11 cellular contexts compared by ENCODE assay signal in the genomic region with DNA sequence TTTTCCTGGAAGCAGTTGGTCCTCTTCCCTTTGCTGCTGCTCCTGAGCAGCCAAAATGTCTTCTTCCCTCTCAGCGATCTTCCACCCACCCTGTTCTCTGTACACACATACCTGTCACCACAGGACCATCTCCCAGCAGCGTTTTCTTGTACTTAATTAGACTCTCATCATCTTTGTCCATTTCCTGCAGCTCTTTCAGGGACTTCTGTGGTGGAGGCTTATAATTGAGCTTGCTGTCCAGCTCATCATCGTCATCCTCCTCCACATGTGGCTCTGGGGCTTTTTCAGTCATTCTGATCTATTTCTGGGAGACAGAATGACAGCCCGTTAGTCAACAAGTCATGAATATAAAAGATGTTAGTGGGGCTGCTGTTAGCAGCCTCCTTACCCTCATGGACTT. TPM values are rescaled to one million over a fixed set of nuclear protein-coding genes. Genes with fewer than 3 reads are reported as not detected.
DNase-seq lines count a peak whose midpoint lies in the region; ATAC-seq and TF ChIP-seq lines count a peak whose summit lies in the region.
"Had no signal": no experiment of that assay in that cellular context is flagged by ENCODE, and none has a peak within 500 bp of the region (broad histone marks: within the 10 kb centered on the region; RNA-seq: fewer than 3 reads in every experiment).

No MANE protein-coding gene starts in this region.

- H3K27me3 ChIP-seq in SK-N-SH (ENCODE audit: insufficient read depth) (no peaks in the 10 kb centered on the region), Loucy (ENCODE audit: insufficient read depth, low read length, poor library complexity, severe bottlenecking) (no peaks in the 10 kb centered on the region), smooth muscle cell (ENCODE audit: low read depth) (no peaks in the 10 kb centered on the region)

- H3K4me1 ChIP-seq in SK-N-SH (ENCODE audit: control insufficient read depth in 1 of 2, insufficient read depth in 2 of 2, low read depth in 1 of 2, low read length in 1 of 2) (peaks cover 7 to 62% of the 10 kb centered on the region in 2 experiments), Loucy (ENCODE audit: insufficient read depth, low read length, poor library complexity, severe bottlenecking) (peaks cover 90% of the 10 kb centered on the region), smooth muscle cell (ENCODE audit: low read depth) (peaks cover 27% of the 10 kb centered on the region)

- WGBS in SK-N-SH (ENCODE audit: low lambda C conversion rate) = 52% methylated on average over 4 of the region's 4 CpGs
- WGBS in smooth muscle cell (ENCODE audit: low lambda C conversion rate) = 15% methylated on average over 4 of the region's 4 CpGs

- H4K20me1 ChIP-seq in SK-N-SH (ENCODE audit: insufficient read depth) = no peaks in the 10 kb centered on the region
- peaks cover 56% of the 10 kb centered on the region for H4K20me1 ChIP-seq in Loucy (ENCODE audit: insufficient read depth, low read length, poor library complexity, severe bottlenecking)
- H4K20me1 ChIP-seq in smooth muscle cell (ENCODE audit: low read depth) = no peaks in the 10 kb centered on the region

- ATAC-seq in SK-N-SH treated with all-trans-retinoic acid at 6 μM for 48 hours = no peak
- no peak for ATAC-seq in GM21737 (IDR thresholded peaks at IDR 0.05; ENCODE audit: unreplicated experiment)
- ATAC-seq in HG03280 (IDR thresholded peaks at IDR 0.05; ENCODE audit: unreplicated experiment) = no peak
- no peak for ATAC-seq in HG02981 (IDR thresholded peaks at IDR 0.05; ENCODE audit: unreplicated experiment)

- H2AFZ ChIP-seq in SK-N-SH (ENCODE audit: low read depth) (no peak overlapping the region), Loucy (ENCODE audit: low read length) (no peak overlapping the region), smooth muscle cell (ENCODE audit: low read depth) (peak overlapping the region; percentile 47)

- H3K4me2 ChIP-seq in SK-N-SH (peak overlapping the region; percentile 59; the same call in 1 of the 2 replicates), Loucy (ENCODE audit: low read depth, low read length, poor library complexity, severe bottlenecking) (peak overlapping the region; percentile 93), smooth muscle cell (peak overlapping the region; percentile 70)

- H3K4me3 ChIP-seq in SK-N-SH (ENCODE audit: low read depth in 2 of 2, low read length in 1 of 2) (no peak overlapping the region), Loucy (ENCODE audit: low read length, poor library complexity, severe bottlenecking) (peak overlapping the region; percentile 79), smooth muscle cell (no peak overlapping the region)

- H3K4me1 Mint-ChIP-seq in brain = peaks cover 63% of the 10 kb centered on the region

- no peak for TF ChIP-seq RAD21 in SK-N-SH (IDR thresholded peaks at IDR 0.05; ENCODE audit: low read length)

- DNase-seq in SK-N-SH (no peak), smooth muscle cell (lab: John Stamatoyannopoulos, UW; ENCODE audit: unreplicated experiment) (no peak)
- DNase-seq: activated gamma-delta T cell treated with Interleukin-2 at 50 U/mL for 16 hours, SHP77 treated with DMSO at 0.1 percent for 48 hours had no signal

- H3K27ac ChIP-seq in SK-N-SH (ENCODE audit: low read depth in 2 of 2, low read length in 1 of 2) = peak overlapping the region in 1 of 2 experiments; percentile 99; a peak in 3 of 4 replicates
- peak overlapping the region; percentile 98 for H3K27ac ChIP-seq in smooth muscle cell (ENCODE audit: low read depth)

- H3K36me3 ChIP-seq in SK-N-SH (replicated peaks in 1 of 2; ENCODE audit: control insufficient read depth in 1 of 2, insufficient read depth in 2 of 2, low read length in 1 of 2) (peaks cover 22 to 43% of the 10 kb centered on the region in 2 experiments), Loucy (ENCODE audit: insufficient read depth, low read length) (peaks cover 62% of the 10 kb centered on the region), smooth muscle cell (ENCODE audit: low read depth) (no peaks in the 10 kb centered on the region)

- H3K79me2 ChIP-seq in SK-N-SH (ENCODE audit: insufficient read depth) (peaks cover 66% of the 10 kb centered on the region), Loucy (ENCODE audit: insufficient read depth, low read length) (peaks cover 95% of the 10 kb centered on the region), smooth muscle cell (ENCODE audit: low read depth) (no peaks in the 10 kb centered on the region)

- H3K9me2 ChIP-seq in SK-N-SH (no peaks in the 10 kb centered on the region), Loucy (replicated peaks; ENCODE audit: low read depth, low read length) (no peaks in the 10 kb centered on the region)

- POLR2A ChIA-PET in SK-N-SH (lab: Yijun Ruan, JAX) = no interaction called here

- CTCF ChIA-PET in SK-N-SH (lab: Yijun Ruan, JAX) = no interaction called here

- no peak overlapping the region for H3K9ac ChIP-seq in SK-N-SH
- peak overlapping the region; percentile 98 for H3K9ac ChIP-seq in Loucy (ENCODE audit: low read depth, low read length, poor library complexity, severe bottlenecking)
- H3K9ac ChIP-seq in smooth muscle cell (ENCODE audit: low read depth) = peak overlapping the region; percentile 82

- no peaks in the 10 kb centered on the region for H3K9me3 Mint-ChIP-seq in brain

- H3K27me3 Mint-ChIP-seq in brain = no peaks in the 10 kb centered on the region

- peaks cover 33% of the 10 kb centered on the region for H3F3A ChIP-seq in SK-N-SH (replicated peaks; ENCODE audit: insufficient read depth)
- peaks cover 32% of the 10 kb centered on the region for H3F3A ChIP-seq in Loucy (ENCODE audit: low read depth)
- peaks cover 21% of the 10 kb centered on the region for H3F3A ChIP-seq in smooth muscle cell (ENCODE audit: low read depth)

- no peak overlapping the region for H3K4me3 Mint-ChIP-seq in brain

- TF ChIP-seq CTCF in SK-N-SH (IDR thresholded peaks at IDR 0.05) = no peak
- TF ChIP-seq CTCF in Loucy (conservative IDR thresholded peaks at IDR 0.05; ENCODE audit: low read length) = no peak
- TF ChIP-seq CTCF in brain (conservative IDR thresholded peaks at IDR 0.05) = no peak
- no peak for TF ChIP-seq CTCF in smooth muscle cell (IDR thresholded peaks at IDR 0.05; ENCODE audit: borderline replicate concordance, insufficient read depth, poor library complexity, severe bottlenecking)

- H3K9me3 ChIP-seq in SK-N-SH (no peaks in the 10 kb centered on the region), Loucy (ENCODE audit: insufficient read depth, low read depth, low read length) (no peaks in the 10 kb centered on the region), smooth muscle cell (replicated peaks; ENCODE audit: low read depth) (no peaks in the 10 kb centered on the region)

- TF ChIP-seq EP300 in SK-N-SH (IDR thresholded peaks at IDR 0.05; ENCODE audit: borderline replicate concordance in 1 of 2, low read depth in 1 of 2, low read length in 1 of 2) = no peak

- peak overlapping the region in 3 of 5 experiments; percentile 42 to 83 (median 77) for H3K27ac Mint-ChIP-seq in brain

- no peaks in the 10 kb centered on the region for H3K36me3 Mint-ChIP-seq in brain

TF ChIP-seq in SK-N-SH, 30 proteins besides CTCF, POLR2A, EP300 and RAD21 (continues in another document):
- no peak for TF ChIP-seq RXRA (IDR thresholded peaks at IDR 0.05; ENCODE audit: borderline replicate concordance, low read depth)
- no peak for TF ChIP-seq FOXJ3 (CRISPR knock-in tag; IDR thresholded peaks at IDR 0.05)

TF ChIP-seq in SK-N-SH treated with all-trans-retinoic acid at 6 μM for 48 hours, 23 proteins besides CTCF, POLR2A, EP300 and RAD21 (continues in another document):
- TF ChIP-seq, protein P1, sequence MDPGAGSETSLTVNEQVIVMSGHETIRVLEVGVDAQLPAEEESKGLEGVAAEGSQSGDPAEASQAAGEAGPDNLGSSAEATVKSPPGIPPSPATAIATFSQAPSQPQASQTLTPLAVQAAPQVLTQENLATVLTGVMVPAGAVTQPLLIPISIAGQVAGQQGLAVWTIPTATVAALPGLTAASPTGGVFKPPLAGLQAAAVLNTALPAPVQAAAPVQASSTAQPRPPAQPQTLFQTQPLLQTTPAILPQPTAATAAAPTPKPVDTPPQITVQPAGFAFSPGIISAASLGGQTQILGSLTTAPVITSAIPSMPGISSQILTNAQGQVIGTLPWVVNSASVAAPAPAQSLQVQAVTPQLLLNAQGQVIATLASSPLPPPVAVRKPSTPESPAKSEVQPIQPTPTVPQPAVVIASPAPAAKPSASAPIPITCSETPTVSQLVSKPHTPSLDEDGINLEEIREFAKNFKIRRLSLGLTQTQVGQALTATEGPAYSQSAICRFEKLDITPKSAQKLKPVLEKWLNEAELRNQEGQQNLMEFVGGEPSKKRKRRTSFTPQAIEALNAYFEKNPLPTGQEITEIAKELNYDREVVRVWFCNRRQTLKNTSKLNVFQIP (CRISPR knock-in tag; IDR thresholded peaks at IDR 0.05; ENCODE audit: borderline replicate concordance, low read depth) = no peak
- TF ChIP-seq ARNTL (CRISPR knock-in tag; IDR thresholded peaks at IDR 0.05; ENCODE audit: borderline replicate concordance, low read depth) (no peak), ZC3H10 (CRISPR knock-in tag; IDR thresholded peaks at IDR 0.05) (no peak), PPARA (CRISPR knock-in tag; IDR thresholded peaks at IDR 0.05; ENCODE audit: borderline replicate concordance) (no peak), SNAI2 (CRISPR knock-in tag; IDR thresholded peaks at IDR 0.05) (no peak)

RNA-seq across cellular contexts. Expression of a gene that starts 11.0 kb away (rescaled TPM):
- 362 and 393 TPM in 2 replicates for polyA plus RNA-seq in SK-N-SH (2012; rRNA removed)
- 353 and 368 TPM in 2 replicates for polyA plus RNA-seq in SK-N-SH (2012; cell fraction: cytosol; rRNA removed)
- 212 and 243 TPM in 2 replicates for polyA plus RNA-seq in SK-N-SH (2012; cell fraction: nucleus; rRNA removed)
- polyA plus RNA-seq in brain (ENCODE audit: insufficient read depth, low read depth, low replicate concordance) = 38.1 TPM
- total RNA-seq in smooth muscle cell = 31.5 and 36.4 TPM in 2 replicates
- polyA plus RNA-seq in smooth muscle cell = 35.8 and 39.2 TPM in 2 replicates

RNA-seq across cellular contexts. Expression of a gene that starts 12.1 kb away (rescaled TPM):
- polyA plus RNA-seq in SK-N-SH (2012; rRNA removed) (0.64 and 1.1 TPM in 2 replicates), brain (ENCODE audit: insufficient read depth, low read depth, low replicate concordance) (not detected), smooth muscle cell (2.7 and 12.3 TPM in 2 replicates)
- 1.2 and 1.7 TPM in 2 replicates for polyA plus RNA-seq in SK-N-SH (2012; cell fraction: cytosol; rRNA removed)
- 0.22 and 0.58 TPM in 2 replicates for polyA plus RNA-seq in SK-N-SH (2012; cell fraction: nucleus; rRNA removed)
- total RNA-seq in smooth muscle cell = 3.9 and 7.8 TPM in 2 replicates
- total RNA-seq: M059J had no signal

RNA-seq across cellular contexts. Expression of a gene that starts 22.4 kb away (rescaled TPM):
- polyA plus RNA-seq in SK-N-SH (2012; rRNA removed) = not detected in 2 replicates
- not detected in 2 replicates for polyA plus RNA-seq in SK-N-SH (2012; cell fraction: cytosol; rRNA removed)
- polyA plus RNA-seq in SK-N-SH (2012; cell fraction: nucleus; rRNA removed) = 0.10 TPM in 1 of 2 replicates, not detected in the other
- polyA plus RNA-seq in brain (ENCODE audit: insufficient read depth, low read depth, low replicate concordance) = not detected
- total RNA-seq in smooth muscle cell = not detected in 2 replicates
- polyA plus RNA-seq in smooth muscle cell = not detected in 2 replicates
- total RNA-seq: M059J had no signal
